7 cellular contexts compared by ENCODE assay signal in the genomic region with DNA sequence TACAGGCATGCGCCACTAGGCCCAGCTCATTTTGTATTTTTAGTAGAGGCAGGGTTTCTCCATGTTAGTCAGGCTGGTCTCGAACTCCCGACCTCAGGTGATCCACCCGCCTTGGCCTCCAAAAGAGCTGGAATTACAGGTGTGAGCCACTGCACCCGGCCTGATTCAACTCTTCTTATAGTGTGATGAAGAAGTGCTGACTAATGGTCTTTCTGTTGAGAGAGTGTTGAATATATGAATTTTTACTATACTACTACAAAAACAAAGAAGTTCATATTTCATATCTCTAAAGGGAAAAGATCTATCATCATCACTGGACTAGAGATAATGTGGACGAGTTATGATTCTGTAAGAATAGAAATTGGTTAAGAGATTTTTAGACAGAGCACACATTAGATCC.
"Had no signal": no experiment of that assay in that cellular context is flagged by ENCODE, and none has a peak within 500 bp of the region (broad histone marks: within the 10 kb centered on the region; RNA-seq: fewer than 3 reads in every experiment).

No MANE protein-coding gene starts in this region.

- H3K4me3 ChIP-seq: GM23338 had no signal

- DNase-seq: H9, HCEC 1CT, KBM-7 had no signal

- H3K4me2 ChIP-seq: GM23338 had no signal

- FAIRE-seq: H1, H54, HTR-8/SVneo had no signal

- H2AFZ ChIP-seq: GM23338 had no signal

- ATAC-seq: GM23338 had no signal
